10 cellular contexts compared by ENCODE assay signal in genomic region chr5:168793844-168794837, GRCh38.
DNase-seq lines count a peak whose midpoint lies in the region; ATAC-seq and TF ChIP-seq lines count a peak whose summit lies in the region.
"Had no signal": no experiment of that assay in that cellular context is flagged by ENCODE, and none has a peak within 500 bp of the region (broad histone marks: within the 10 kb centered on the region; RNA-seq: fewer than 3 reads in every experiment).

No MANE protein-coding gene starts in this region.

- TF ChIP-seq CTCF in RWPE1 (conservative IDR thresholded peaks at IDR 0.05; ENCODE audit: low read depth), result no peak

- H3K4me1 ChIP-seq in muscle layer of duodenum (ENCODE audit: control insufficient read depth in 1 of 2, insufficient read depth in 2 of 2, low read length in 2 of 2), result peaks cover 3 to 26% of the 10 kb centered on the region in 2 donors

- no peaks in the 10 kb centered on the region for H3K9me3 ChIP-seq in muscle layer of duodenum (ENCODE audit: control insufficient read depth in 1 of 2, low read length in 2 of 2)

- no peaks in the 10 kb centered on the region for H3K27me3 ChIP-seq in muscle layer of duodenum (ENCODE audit: low read depth, low read length)

- ATAC-seq in GM19467 (IDR thresholded peaks at IDR 0.05; ENCODE audit: unreplicated experiment), result no peak
- ATAC-seq: GM12878 had no signal

- CTCF ChIA-PET in RWPE1 (lab: Yijun Ruan, JAX), result no interaction called here

- DNase-seq in AG08396 (ENCODE audit: low spot score), result peak; percentile 40
- DNase-seq in HT1080 (ENCODE audit: low read depth), result peak; percentile 70
- DNase-seq in caudate nucleus (lab: John Stamatoyannopoulos, UW), result peak in 44 of 61 donors; percentile 6 to 82 (median 44)
- DNase-seq in stimulated activated naive CD4-positive, alpha-beta T cell treated with Interleukin-2 at 50 U/mL for 16 hours (lab: John Stamatoyannopoulos, UW), result no peak
- DNase-seq in NCI-H2227 (lab: John Stamatoyannopoulos, UW; ENCODE audit: unreplicated experiment), result no peak
- no peak for DNase-seq in RWPE1 (ENCODE audit: low spot score)
- DNase-seq: stimulated activated naive B cell treated with anti-CD40 and anti-IgM and Interleukin-4, amounts not matched to agents 10 μg/mL and 1 μg/mL and 100 μg/mL, for 72 hours had no signal

- H3K27ac ChIP-seq in caudate nucleus (ENCODE audit: low read depth, low read length), result peak overlapping the region; percentile 29
- H3K27ac ChIP-seq in muscle layer of duodenum (ENCODE audit: low read length), result peak overlapping the region; percentile 19
- H3K27ac ChIP-seq in RWPE1, result no peak overlapping the region

- peak overlapping the region; percentile 4 for H3K4me3 ChIP-seq in muscle layer of duodenum (ENCODE audit: low read depth in 1 of 2, low read length in 2 of 2)
- H3K4me3 ChIP-seq: GM12878 had no signal

- POLR2A ChIA-PET in RWPE1 (lab: Yijun Ruan, JAX; ENCODE audit: low non-redundant PET), result no interaction called here

- no peaks in the 10 kb centered on the region for H3K36me3 ChIP-seq in muscle layer of duodenum (ENCODE audit: control insufficient read depth in 1 of 2, insufficient read depth in 2 of 2, low read length in 2 of 2)

Comparison
In these comparisons a context has a peak if more than half of its experiments do, and no peak if none do; other contexts are left out.
1. DNase-seq: peak in AG08396 (single experiment), HT1080 (single experiment) and caudate nucleus (44 of 61); none in stimulated activated naive CD4-positive, alpha-beta T cell treated with Interleukin-2 at 50 U/mL for 16 hours (single experiment), NCI-H2227 (single experiment) and RWPE1 (single experiment).